ENCODE assay signal across 8 cellular contexts in genomic region chr3:157130138-157130880, GRCh38. TPM values are rescaled to one million over a fixed set of nuclear protein-coding genes. Genes with fewer than 3 reads are reported as not detected.
DNase-seq lines count a peak whose midpoint lies in the region; ATAC-seq and FAIRE-seq lines count a peak whose summit lies in the region.

No MANE protein-coding gene starts in this region.

- no peak for FAIRE-seq in HTR-8/SVneo (lab: Jason Lieb, UNC)

- no peaks in the 10 kb centered on the region for H3K36me3 ChIP-seq in SJCRH30
- H3K36me3 ChIP-seq in aorta (ENCODE audit: control insufficient read depth in 1 of 2, insufficient read depth in 2 of 2, low read length in 1 of 2): no peaks in the 10 kb centered on the region

- H3K27ac ChIP-seq in SJCRH30: peak overlapping the region; percentile 92
- H3K27ac ChIP-seq in aorta (ENCODE audit: low read depth in 1 of 2, low read length in 2 of 2): no peak overlapping the region

- no peaks in the 10 kb centered on the region for H3K9me3 Mint-ChIP-seq in activated naive CD4-positive, alpha-beta T cell treated with anti-CD3 and anti-CD28 coated beads, Interleukin-2, amount 50 U/mL, for 72 hours

- ATAC-seq in activated naive CD4-positive, alpha-beta T cell treated with anti-CD3 and anti-CD28 coated beads, Interleukin-2, amount 50 U/mL, for 72 hours: peak; percentile 32 to 48
- ATAC-seq in left ventricle myocardium superior: peak; percentile 5
- no peak for ATAC-seq in aorta (ENCODE audit: low FRiP score)
- ATAC-seq in HG02870 (IDR thresholded peaks at IDR 0.05; ENCODE audit: unreplicated experiment): no peak

- H3K9me3 ChIP-seq in SJCRH30 (replicated peaks) (no peaks in the 10 kb centered on the region), aorta (ENCODE audit: control insufficient read depth, low read length) (no peaks in the 10 kb centered on the region)

- H3K4me3 ChIP-seq in SJCRH30: peak overlapping the region; percentile 53
- no peak overlapping the region for H3K4me3 ChIP-seq in aorta (ENCODE audit: low read length in 2 of 2)

- 56 to 57% methylated on average over 24 of the region's 24 CpGs for WGBS in aorta, 2 donors

- DNase-seq in AG20443 (ENCODE audit: low spot score) (peak; percentile 69), HTR-8/SVneo (ENCODE audit: insufficient read length, low spot score) (peak; percentile 56), SJCRH30 (peak; percentile 79 to 84), left ventricle myocardium superior (peak; percentile 43), renal cortical epithelial cell (ENCODE audit: low read depth) (peak; percentile 75), aorta (peak; percentile 49 to 76)
- peak; percentile 73 to 83 for DNase-seq in activated naive CD4-positive, alpha-beta T cell treated with anti-CD3 and anti-CD28 coated beads, Interleukin-2, amount 50 U/mL, for 72 hours (ENCODE audit: low spot score in 2 of 2)

- peak overlapping the region; percentile 96 to 98 for H3K27ac Mint-ChIP-seq in activated naive CD4-positive, alpha-beta T cell treated with anti-CD3 and anti-CD28 coated beads, Interleukin-2, amount 50 U/mL, for 72 hours

- peaks cover 0 to 8% of the 10 kb centered on the region in 2 donors for H3K36me3 Mint-ChIP-seq in activated naive CD4-positive, alpha-beta T cell treated with anti-CD3 and anti-CD28 coated beads, Interleukin-2, amount 50 U/mL, for 72 hours

- peaks cover 21% of the 10 kb centered on the region; the same call in 1 of the 2 replicates for H3K4me1 ChIP-seq in SJCRH30
- peaks cover 0 to 3% of the 10 kb centered on the region in 2 donors for H3K4me1 ChIP-seq in aorta (ENCODE audit: control insufficient read depth in 1 of 2, insufficient read depth in 2 of 2, low read length in 2 of 2)

- intact Hi-C loops in left ventricle myocardium superior (cut with micrococcal nuclease): loop anchor here (5.0 kb wide), 1 partner anchor 43 kb away; no protein-coding TSS in a partner anchor
- intact Hi-C loops in aorta (cut with DNase I): loop anchor here (5.0 to 10.0 kb wide), 5 partner anchors 38 to 1136 kb away; partner anchors contain the start of gene TIPARP (in 2 of the 2)

- no peaks in the 10 kb centered on the region for H3K27me3 ChIP-seq in SJCRH30
- no peaks in the 10 kb centered on the region for H3K27me3 ChIP-seq in aorta (ENCODE audit: control insufficient read depth in 1 of 2, insufficient read depth in 2 of 2, low read length in 1 of 2)

RNA-seq across cellular contexts. Expression of gene CCNL1, which starts 29.6 kb away (rescaled TPM):
- 91.2 and 112 TPM in 2 replicates for total RNA-seq in SJCRH30 (2014; rRNA removed; shearing (Covaris generic))
- 100 to 1,000 TPM; 260 to 288 TPM for total RNA-seq in activated naive CD4-positive, alpha-beta T cell treated with anti-CD3 and anti-CD28 coated beads, Interleukin-2, amount 50 U/mL, for 72 hours
- total RNA-seq in left ventricle myocardium superior (30.7 TPM), renal cortical epithelial cell (59.6 and 110 TPM in 2 replicates), aorta (100 to 1,000 TPM; 159 to 189 TPM)
- polyA plus RNA-seq in aorta: 100 to 1,000 TPM in 1 of 2 donors, 10 to 100 TPM in 1; 17.4 to 142 TPM

Comparison
In these comparisons a context has a peak if more than half of its experiments do, and no peak if none do; other contexts are left out.
1. ATAC-seq: peak in activated naive CD4-positive, alpha-beta T cell treated with anti-CD3 and anti-CD28 coated beads, Interleukin-2, amount 50 U/mL, for 72 hours (2 of 2) and left ventricle myocardium superior (single experiment); none in aorta (single experiment) and HG02870 (single experiment).
2. Peak in every context shown above with its lines, with median percentiles within 50 percentile points of each other: DNase-seq.